Comparison of ENCODE assay signal across 1 cellular context in genomic region chr16:4390266-4391260, GRCh38.
TF ChIP-seq lines count a peak whose summit lies in the region.

No MANE protein-coding gene starts in this region.

TF ChIP-seq in HepG2, 621 proteins besides CTCF, POLR2A, EP300 and RAD21:
- TF ChIP-seq ZBTB38 (CRISPR knock-in tag; IDR thresholded peaks at IDR 0.05) (0 out of 2 replicates have a peak, but pooled peaks have one; percentile 16), ZBTB33 (CRISPR knock-in tag; IDR thresholded peaks at IDR 0.05) (0 out of 2 replicates have a peak, but pooled peaks have one; percentile 16), THAP8 (CRISPR knock-in tag; IDR thresholded peaks at IDR 0.05; ENCODE audit: borderline replicate concordance) (no peak), RXRA (CRISPR knock-in tag; IDR thresholded peaks at IDR 0.05) (no peak)
